ENCODE assay signal across 8 cellular contexts in the genomic region with DNA sequence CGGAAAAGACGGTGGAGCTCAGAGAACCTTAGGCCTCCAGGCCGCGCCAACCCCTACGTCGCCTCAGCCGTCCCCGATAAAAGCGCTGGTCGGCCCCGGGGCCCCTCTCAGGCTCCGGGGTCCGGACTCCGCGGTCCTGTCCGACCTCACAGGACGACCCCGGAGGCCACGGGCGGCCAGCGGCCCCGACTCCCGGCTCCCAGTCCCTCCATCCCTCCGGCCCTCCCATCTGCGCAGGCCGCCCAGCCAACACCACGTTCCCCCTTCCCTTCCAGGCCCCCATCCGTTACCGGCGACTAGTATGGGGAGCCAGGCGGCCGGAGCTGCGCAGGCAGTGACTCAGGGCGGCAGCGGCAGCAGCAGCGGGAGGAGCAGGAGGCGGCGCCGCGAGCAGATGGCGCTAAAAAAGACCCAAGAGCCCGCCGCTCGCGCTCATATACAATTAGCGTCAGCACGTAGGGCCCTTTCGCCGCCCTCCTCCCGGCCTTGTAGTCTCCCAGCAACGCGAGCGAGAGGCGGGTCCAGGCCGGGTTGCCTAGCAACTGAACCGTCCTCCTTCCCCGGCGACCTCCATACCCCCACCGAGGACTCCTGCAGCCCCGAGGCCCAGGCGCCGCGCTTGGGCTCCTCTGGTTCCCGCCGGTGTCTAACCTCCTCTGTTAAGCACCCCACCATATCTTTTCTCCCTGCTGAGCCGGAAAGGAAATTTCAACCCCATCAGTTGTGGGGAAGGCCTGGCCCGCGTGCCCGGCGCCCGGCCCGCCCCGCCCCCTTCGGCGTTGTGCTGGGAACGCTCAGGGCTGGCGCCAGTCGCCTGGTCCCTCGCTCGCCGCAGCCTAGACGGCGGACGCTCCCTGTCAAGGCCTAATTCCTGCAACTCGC. TPM values are rescaled to one million over a fixed set of nuclear protein-coding genes. Genes with fewer than 3 reads are reported as not detected.
DNase-seq lines count a peak whose midpoint lies in the region; ATAC-seq lines count a peak whose summit lies in the region.

A gene with protein sequence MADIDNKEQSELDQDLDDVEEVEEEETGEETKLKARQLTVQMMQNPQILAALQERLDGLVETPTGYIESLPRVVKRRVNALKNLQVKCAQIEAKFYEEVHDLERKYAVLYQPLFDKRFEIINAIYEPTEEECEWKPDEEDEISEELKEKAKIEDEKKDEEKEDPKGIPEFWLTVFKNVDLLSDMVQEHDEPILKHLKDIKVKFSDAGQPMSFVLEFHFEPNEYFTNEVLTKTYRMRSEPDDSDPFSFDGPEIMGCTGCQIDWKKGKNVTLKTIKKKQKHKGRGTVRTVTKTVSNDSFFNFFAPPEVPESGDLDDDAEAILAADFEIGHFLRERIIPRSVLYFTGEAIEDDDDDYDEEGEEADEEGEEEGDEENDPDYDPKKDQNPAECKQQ (minus strand): TSS at position 409 of the 882 bp plus-strand sequence. CDS start 10,466 bp downstream, outside the sequence.

- DNase-seq in DMS79 treated with DMSO at 0.1 percent for 48 hours (lab: John Stamatoyannopoulos, UW): peak; percentile 94
- DNase-seq in Karpas-422: peak; percentile 99
- DNase-seq in RKO (ENCODE audit: low spot score): peak; percentile 99
- peak; percentile 96 for DNase-seq in activated T-helper 1 cell treated with anti-CD3 and anti-CD28 coated beads, Interleukin-12 subunit alpha, Interleukin-12 subunit beta, Interleukin-2, Interleukin-4 antibody, amounts not matched to agents 30 ng/mL and 10 ng/mL and 1 ng/mL, durations not matched to agents 14 hours and 24 hours and 36 hours (ENCODE audit: low spot score)
- peak; percentile 99 for DNase-seq in fibroblast of gingiva (ENCODE audit: low read depth)
- DNase-seq in naive thymus-derived CD4-positive, alpha-beta T cell: peak; percentile 85 to 96 (median 93)
- DNase-seq in stimulated activated naive B cell treated with anti-CD40 and anti-IgM and Interleukin-4, amounts not matched to agents 10 μg/mL and 1 μg/mL and 100 μg/mL, for 72 hours: peak; percentile 97

- H3K9me2 ChIP-seq in Karpas-422 (replicated peaks; ENCODE audit: insufficient read depth, low read length): no peaks in the 10 kb centered on the region

- H3K4me1 ChIP-seq in Karpas-422 (ENCODE audit: low read length): peaks cover 42% of the 10 kb centered on the region
- peaks cover 27 to 28% of the 10 kb centered on the region in 2 donors for H3K4me1 ChIP-seq in naive thymus-derived CD4-positive, alpha-beta T cell (ENCODE audit: control insufficient read depth in 2 of 2, insufficient read depth in 2 of 2, low read length in 2 of 2)

- intact Hi-C loops in activated T-helper 1 cell treated with anti-CD3 and anti-CD28 coated beads, Interleukin-12 subunit alpha, Interleukin-12 subunit beta, Interleukin-2, Interleukin-4 antibody, amounts not matched to agents 30 ng/mL and 10 ng/mL and 1 ng/mL, durations not matched to agents 14 hours and 24 hours and 36 hours (cut with micrococcal nuclease): loop anchor here (1.0 to 2.0 kb wide), 15 partner anchors 53 to 980 kb away; a partner anchor contains a TSS
- intact Hi-C loops in naive thymus-derived CD4-positive, alpha-beta T cell (cut with micrococcal nuclease): loop anchor here (1.0 to 10.0 kb wide), 22 partner anchors 53 to 1548 kb away; a partner anchor contains a TSS

- H3K4me3 Mint-ChIP-seq in activated T-helper 1 cell treated with anti-CD3 and anti-CD28 coated beads, Interleukin-12 subunit alpha, Interleukin-12 subunit beta, Interleukin-2, Interleukin-4 antibody, amounts not matched to agents 30 ng/mL and 10 ng/mL and 1 ng/mL, durations not matched to agents 14 hours and 24 hours and 36 hours: peak within 1 kb of the TSS; percentile 100
- peak within 1 kb of the TSS; percentile 91 to 100 (median 98) for H3K4me3 Mint-ChIP-seq in naive thymus-derived CD4-positive, alpha-beta T cell
- peak within 1 kb of the TSS; percentile 95 to 100 for H3K4me3 Mint-ChIP-seq in stimulated activated naive B cell treated with anti-CD40 and anti-IgM and Interleukin-4, amounts not matched to agents 10 μg/mL and 1 μg/mL and 100 μg/mL, for 72 hours

- peak within 1 kb of the TSS; percentile 100 for H3K27ac Mint-ChIP-seq in activated T-helper 1 cell treated with anti-CD3 and anti-CD28 coated beads, Interleukin-12 subunit alpha, Interleukin-12 subunit beta, Interleukin-2, Interleukin-4 antibody, amounts not matched to agents 30 ng/mL and 10 ng/mL and 1 ng/mL, durations not matched to agents 14 hours and 24 hours and 36 hours
- H3K27ac Mint-ChIP-seq in naive thymus-derived CD4-positive, alpha-beta T cell: peak within 1 kb of the TSS; percentile 84 to 100 (median 99)
- peak within 1 kb of the TSS; percentile 100 for H3K27ac Mint-ChIP-seq in stimulated activated naive B cell treated with anti-CD40 and anti-IgM and Interleukin-4, amounts not matched to agents 10 μg/mL and 1 μg/mL and 100 μg/mL, for 72 hours

- H3K4me3 ChIP-seq in Karpas-422 (ENCODE audit: low read length): peak within 1 kb of the TSS; percentile 84
- peak within 1 kb of the TSS; percentile 79 for H3K4me3 ChIP-seq in naive thymus-derived CD4-positive, alpha-beta T cell (ENCODE audit: low read length)

- POLR2A ChIA-PET in naive thymus-derived CD4-positive, alpha-beta T cell (lab: Charles Lee): interaction anchor here (0.5 to 2.0 kb wide), 9 partner anchors 11 to 1547 kb away, joined by 3 to 10 read pairs (median 3); a partner anchor contains a TSS

- H3K9me3 ChIP-seq in Karpas-422 (ENCODE audit: low read length): no peaks in the 10 kb centered on the region
- no peaks in the 10 kb centered on the region for H3K9me3 ChIP-seq in naive thymus-derived CD4-positive, alpha-beta T cell (ENCODE audit: control insufficient read depth in 2 of 3, low read length in 3 of 3)

- no peaks in the 10 kb centered on the region for H3K27me3 Mint-ChIP-seq in activated T-helper 1 cell treated with anti-CD3 and anti-CD28 coated beads, Interleukin-12 subunit alpha, Interleukin-12 subunit beta, Interleukin-2, Interleukin-4 antibody, amounts not matched to agents 30 ng/mL and 10 ng/mL and 1 ng/mL, durations not matched to agents 14 hours and 24 hours and 36 hours (ENCODE audit: insufficient read depth)
- H3K27me3 Mint-ChIP-seq in naive thymus-derived CD4-positive, alpha-beta T cell: no peaks in the 10 kb centered on the region
- no peaks in the 10 kb centered on the region for H3K27me3 Mint-ChIP-seq in stimulated activated naive B cell treated with anti-CD40 and anti-IgM and Interleukin-4, amounts not matched to agents 10 μg/mL and 1 μg/mL and 100 μg/mL, for 72 hours

- H3K9me3 Mint-ChIP-seq in activated T-helper 1 cell treated with anti-CD3 and anti-CD28 coated beads, Interleukin-12 subunit alpha, Interleukin-12 subunit beta, Interleukin-2, Interleukin-4 antibody, amounts not matched to agents 30 ng/mL and 10 ng/mL and 1 ng/mL, durations not matched to agents 14 hours and 24 hours and 36 hours: no peaks in the 10 kb centered on the region
- H3K9me3 Mint-ChIP-seq in naive thymus-derived CD4-positive, alpha-beta T cell: peaks cover 0 to 4% (median 0%) of the 10 kb centered on the region in 11 donors
- H3K9me3 Mint-ChIP-seq in stimulated activated naive B cell treated with anti-CD40 and anti-IgM and Interleukin-4, amounts not matched to agents 10 μg/mL and 1 μg/mL and 100 μg/mL, for 72 hours: no peaks in the 10 kb centered on the region

- H2AFZ ChIP-seq in Karpas-422 (ENCODE audit: low read length): peak within 1 kb of the TSS; percentile 97

- H3K36me3 Mint-ChIP-seq in activated T-helper 1 cell treated with anti-CD3 and anti-CD28 coated beads, Interleukin-12 subunit alpha, Interleukin-12 subunit beta, Interleukin-2, Interleukin-4 antibody, amounts not matched to agents 30 ng/mL and 10 ng/mL and 1 ng/mL, durations not matched to agents 14 hours and 24 hours and 36 hours (ENCODE audit: low read depth): peaks cover 30% of the 10 kb centered on the region
- H3K36me3 Mint-ChIP-seq in naive thymus-derived CD4-positive, alpha-beta T cell: peaks cover 0 to 21% (median 5%) of the 10 kb centered on the region in 5 donors
- peaks cover 18 to 26% of the 10 kb centered on the region in 2 donors for H3K36me3 Mint-ChIP-seq in stimulated activated naive B cell treated with anti-CD40 and anti-IgM and Interleukin-4, amounts not matched to agents 10 μg/mL and 1 μg/mL and 100 μg/mL, for 72 hours

- H3K4me2 ChIP-seq in Karpas-422 (ENCODE audit: low read depth, low read length, poor library complexity, severe bottlenecking): peak within 1 kb of the TSS; percentile 89

- H3K36me3 ChIP-seq in Karpas-422 (ENCODE audit: insufficient read depth, low read length): peaks cover 22% of the 10 kb centered on the region
- peaks cover 0 to 6% (median 0%) of the 10 kb centered on the region in 3 experiments for H3K36me3 ChIP-seq in naive thymus-derived CD4-positive, alpha-beta T cell (ENCODE audit: control insufficient read depth in 2 of 3, insufficient read depth in 3 of 3, low read length in 3 of 3)

- H4K20me1 ChIP-seq in Karpas-422 (ENCODE audit: insufficient read depth, low read depth, low read length): peaks cover 37% of the 10 kb centered on the region

- peaks cover 59% of the 10 kb centered on the region for H3K4me1 Mint-ChIP-seq in activated T-helper 1 cell treated with anti-CD3 and anti-CD28 coated beads, Interleukin-12 subunit alpha, Interleukin-12 subunit beta, Interleukin-2, Interleukin-4 antibody, amounts not matched to agents 30 ng/mL and 10 ng/mL and 1 ng/mL, durations not matched to agents 14 hours and 24 hours and 36 hours (ENCODE audit: low read depth)
- H3K4me1 Mint-ChIP-seq in naive thymus-derived CD4-positive, alpha-beta T cell: peaks cover 30 to 57% (median 52%) of the 10 kb centered on the region in 7 donors
- H3K4me1 Mint-ChIP-seq in stimulated activated naive B cell treated with anti-CD40 and anti-IgM and Interleukin-4, amounts not matched to agents 10 μg/mL and 1 μg/mL and 100 μg/mL, for 72 hours: peaks cover 29 to 45% of the 10 kb centered on the region in 2 donors

- H3K79me2 ChIP-seq in Karpas-422 (ENCODE audit: low read length): peaks cover 49% of the 10 kb centered on the region

- H3K27me3 ChIP-seq in Karpas-422 (ENCODE audit: low read length): no peaks in the 10 kb centered on the region
- no peaks in the 10 kb centered on the region for H3K27me3 ChIP-seq in naive thymus-derived CD4-positive, alpha-beta T cell (ENCODE audit: control insufficient read depth in 2 of 2, insufficient read depth in 2 of 2, low read length in 2 of 2)

- H3K27ac ChIP-seq in Karpas-422 (ENCODE audit: low read length): peak within 1 kb of the TSS; percentile 74
- H3K27ac ChIP-seq in naive thymus-derived CD4-positive, alpha-beta T cell (ENCODE audit: low read depth, low read length): peak within 1 kb of the TSS; percentile 100

- H3K9ac ChIP-seq in Karpas-422 (ENCODE audit: low read length): peak within 1 kb of the TSS; percentile 86

- CTCF ChIA-PET in naive thymus-derived CD4-positive, alpha-beta T cell (lab: Charles Lee): no interaction called here

- peak; percentile 93 for ATAC-seq in GM21825 (IDR thresholded peaks at IDR 0.05; ENCODE audit: unreplicated experiment)
- peak; percentile 87 for ATAC-seq in naive thymus-derived CD4-positive, alpha-beta T cell
- ATAC-seq in stimulated activated naive B cell treated with anti-CD40 and anti-IgM and Interleukin-4, amounts not matched to agents 10 μg/mL and 1 μg/mL and 100 μg/mL, for 72 hours (replicated peaks): peak; percentile 90 to 92

RNA-seq across cellular contexts. Expression of the gene that starts here (rescaled TPM):
- total RNA-seq in Karpas-422 (2014; rRNA removed; shearing (Covaris generic); ENCODE audit: low replicate concordance): 391 and 401 TPM in 2 replicates
- 584 and 605 TPM in 2 replicates for total RNA-seq in activated T-helper 1 cell treated with anti-CD3 and anti-CD28 coated beads, Interleukin-12 subunit alpha, Interleukin-12 subunit beta, Interleukin-2, Interleukin-4 antibody, amounts not matched to agents 30 ng/mL and 10 ng/mL and 1 ng/mL, durations not matched to agents 14 hours and 24 hours and 36 hours
- total RNA-seq in naive thymus-derived CD4-positive, alpha-beta T cell: 100 to 1,000 TPM; 510 to 862 (median 625) TPM
- 100 to 1,000 TPM; 172 to 199 TPM for polyA plus RNA-seq in naive thymus-derived CD4-positive, alpha-beta T cell

Comparison
In these comparisons a context has a peak if more than half of its experiments do, and no peak if none do; other contexts are left out.
1. Peak in every context shown above with its lines: DNase-seq, ATAC-seq, H3K4me3 ChIP-seq and H3K27ac ChIP-seq.